ENCODE assay signal across 16 cellular contexts in genomic region chr5:133260715-133261114, GRCh38.
A peak's percentile ranks its signal among the peaks of the same experiment; 100 is the strongest.
DNase-seq lines count a peak whose midpoint lies in the region; ATAC-seq and TF ChIP-seq lines count a peak whose summit lies in the region.
"Had no signal": no experiment of that assay in that cellular context is flagged by ENCODE, and none has a peak within 500 bp of the region (broad histone marks: within the 10 kb centered on the region; RNA-seq: fewer than 3 reads in every experiment).

No MANE protein-coding gene starts in this region.

- H3K4me1 Mint-ChIP-seq in CD8-positive, alpha-beta T cell (ENCODE audit: low read depth) = peaks cover 14% of the 10 kb centered on the region
- H3K4me1 Mint-ChIP-seq in GM23338 (peaks cover 21% of the 10 kb centered on the region), T-helper 17 cell (peaks cover 16% of the 10 kb centered on the region)
- H3K4me1 Mint-ChIP-seq: immature natural killer cell had no signal

- no peaks in the 10 kb centered on the region for H3K36me3 Mint-ChIP-seq in CD8-positive, alpha-beta T cell
- H3K36me3 Mint-ChIP-seq in GM23338 (ENCODE audit: low read depth) (no peaks in the 10 kb centered on the region), T-helper 17 cell (ENCODE audit: low read depth) (peaks cover 2% of the 10 kb centered on the region)
- H3K36me3 Mint-ChIP-seq: immature natural killer cell had no signal

- H3K4me3 Mint-ChIP-seq in CD8-positive, alpha-beta T cell = no peak overlapping the region
- no peak overlapping the region for H3K4me3 Mint-ChIP-seq in GM23338
- no peak overlapping the region for H3K4me3 Mint-ChIP-seq in T-helper 17 cell
- H3K4me3 Mint-ChIP-seq: activated CD4-positive, alpha-beta memory T cell treated with anti-CD3 and anti-CD28 coated beads, Interleukin-2, amount 10 ng/mL, durations not matched to agents 7 days and 5 days; immature natural killer cell had no signal

- no peaks in the 10 kb centered on the region for H3K27me3 ChIP-seq in CD8-positive, alpha-beta T cell (ENCODE audit: insufficient read depth, low read length)
- no peaks in the 10 kb centered on the region for H3K27me3 ChIP-seq in GM23338 (ENCODE audit: insufficient read depth)
- H3K27me3 ChIP-seq: colonic mucosa, pancreas, tibial nerve had no signal

- H3K4me3 ChIP-seq in CD8-positive, alpha-beta T cell (ENCODE audit: low read depth, low read length) = no peak overlapping the region
- H3K4me3 ChIP-seq in GM23338 (no peak overlapping the region), fibroblast of villous mesenchyme (ENCODE audit: low read depth, low read length) (no peak overlapping the region)
- H3K4me3 ChIP-seq: colonic mucosa, lower lobe of right lung, pancreas, tibial nerve had no signal

- no peak for ATAC-seq in CD8-positive, alpha-beta T cell
- ATAC-seq in GM23338 (peak; percentile 25; the same call in 2 of the 3 replicates), T-helper 17 cell (no peak), GM18909 (IDR thresholded peaks at IDR 0.05; ENCODE audit: poor library complexity, unreplicated experiment) (no peak)
- ATAC-seq: lower lobe of right lung, pancreas had no signal

- H3K9me2 ChIP-seq in GM23338 (ENCODE audit: insufficient read depth) = no peaks in the 10 kb centered on the region

- H3K9me3 ChIP-seq in CD8-positive, alpha-beta T cell (ENCODE audit: low read length) = no peaks in the 10 kb centered on the region
- H3K9me3 ChIP-seq in T-helper 17 cell (ENCODE audit: control insufficient read depth, low read length, poor library complexity, severe bottlenecking) = no peaks in the 10 kb centered on the region
- H3K9me3 ChIP-seq: colonic mucosa, lower lobe of right lung, pancreas, tibial nerve had no signal

- no peaks in the 10 kb centered on the region for H3K27me3 Mint-ChIP-seq in CD8-positive, alpha-beta T cell (ENCODE audit: low read depth)
- H3K27me3 Mint-ChIP-seq in GM23338 (ENCODE audit: insufficient read depth, low read depth, poor library complexity) = peaks cover 5% of the 10 kb centered on the region
- H3K27me3 Mint-ChIP-seq in T-helper 17 cell = peaks cover 16% of the 10 kb centered on the region

- intact Hi-C loops in CD8-positive, alpha-beta T cell (cut with DNase I, micrococcal nuclease) = no loop called here
- intact Hi-C loops in posterior vena cava (cut with DNase I) = no loop called here

- no peaks in the 10 kb centered on the region for H3K36me3 ChIP-seq in CD8-positive, alpha-beta T cell (ENCODE audit: insufficient read depth, low read length)
- no peaks in the 10 kb centered on the region for H3K36me3 ChIP-seq in GM23338 (ENCODE audit: insufficient read depth)
- H3K36me3 ChIP-seq: colonic mucosa, lower lobe of right lung, pancreas, tibial nerve, WERI-Rb-1 had no signal

- H4K20me1 ChIP-seq in GM23338 (replicated peaks; ENCODE audit: insufficient read depth) = no peaks in the 10 kb centered on the region

- POLR2A ChIA-PET in CD8-positive, alpha-beta T cell (lab: Charles Lee) = no interaction called here

- H3K4me1 ChIP-seq in CD8-positive, alpha-beta T cell (ENCODE audit: insufficient read depth, low read length) = peaks cover 16% of the 10 kb centered on the region
- H3K4me1 ChIP-seq in GM23338 (ENCODE audit: insufficient read depth) = 0 out of 2 replicates have a peak, but pooled peaks cover 3% of the 10 kb centered on the region
- H3K4me1 ChIP-seq: colonic mucosa, lower lobe of right lung, tibial nerve had no signal

- DNase-seq in CD8-positive, alpha-beta T cell = no peak
- no peak for DNase-seq in GM23338 (ENCODE audit: low spot score)
- DNase-seq in T-helper 17 cell = no peak
- DNase-seq in fibroblast of villous mesenchyme (ENCODE audit: low read depth) = peak; percentile 10
- no peak for DNase-seq in posterior vena cava (ENCODE audit: low spot score)
- no peak for DNase-seq in activated gamma-delta T cell treated with Interleukin-2 at 50 U/mL for 16 hours
- DNase-seq: activated CD4-positive, alpha-beta memory T cell treated with anti-CD3 and anti-CD28 coated beads, Interleukin-2, amount 10 ng/mL, durations not matched to agents 7 days and 5 days; activated T-cell treated with anti-CD3 and anti-CD28 coated beads, Interleukin-2, amount 50 U/mL, for 48 hours; colonic mucosa; immature natural killer cell; lower lobe of right lung; NCI-H524; pancreas; WERI-Rb-1 had no signal

- peak overlapping the region; percentile 33 for H3K27ac Mint-ChIP-seq in CD8-positive, alpha-beta T cell
- no peak overlapping the region for H3K27ac Mint-ChIP-seq in GM23338
- peak overlapping the region; percentile 79 for H3K27ac Mint-ChIP-seq in T-helper 17 cell
- H3K27ac Mint-ChIP-seq: activated CD4-positive, alpha-beta memory T cell treated with anti-CD3 and anti-CD28 coated beads, Interleukin-2, amount 10 ng/mL, durations not matched to agents 7 days and 5 days; immature natural killer cell had no signal

- H3F3A ChIP-seq in GM23338 (replicated peaks; ENCODE audit: low read depth) = no peaks in the 10 kb centered on the region

- H3K79me2 ChIP-seq in GM23338 (replicated peaks; ENCODE audit: insufficient read depth) = no peaks in the 10 kb centered on the region

- CTCF ChIA-PET in CD8-positive, alpha-beta T cell (lab: Charles Lee) = interaction anchor here (2.2 kb wide), 1 partner anchor 150 kb away, joined by 10 read pairs; no protein-coding TSS in a partner anchor

- no peak overlapping the region for H3K4me2 ChIP-seq in GM23338

- TF ChIP-seq CTCF in CD8-positive, alpha-beta T cell (IDR thresholded peaks at IDR 0.05) = no peak
- TF ChIP-seq CTCF in GM23338 (conservative IDR thresholded peaks at IDR 0.05; ENCODE audit: low read depth in 2 of 2) (peak in 1 of 2 experiments; percentile 46; a peak in 2 of 4 replicates), fibroblast of villous mesenchyme (IDR thresholded peaks at IDR 0.05; ENCODE audit: insufficient read depth, low read depth, low read length) (peak; percentile 25)

- H2AFZ ChIP-seq in GM23338 = no peak overlapping the region

- no peak overlapping the region for H3K27ac ChIP-seq in CD8-positive, alpha-beta T cell (ENCODE audit: low read depth, low read length)
- no peak overlapping the region for H3K27ac ChIP-seq in GM23338 (ENCODE audit: low read depth)
- H3K27ac ChIP-seq: colonic mucosa, lower lobe of right lung, pancreas, tibial nerve, WERI-Rb-1 had no signal

- H3K9me3 Mint-ChIP-seq in CD8-positive, alpha-beta T cell = no peaks in the 10 kb centered on the region
- H3K9me3 Mint-ChIP-seq in GM23338 = no peaks in the 10 kb centered on the region; the same call in 2 of the 3 replicates
- H3K9me3 Mint-ChIP-seq: activated CD4-positive, alpha-beta memory T cell treated with anti-CD3 and anti-CD28 coated beads, Interleukin-2, amount 10 ng/mL, durations not matched to agents 7 days and 5 days; immature natural killer cell had no signal

TF ChIP-seq in GM23338, 12 proteins besides CTCF, POLR2A, EP300 and RAD21 (continues in another document):
- TF ChIP-seq JUNB (IDR thresholded peaks at IDR 0.05; ENCODE audit: unreplicated experiment) = no peak
- TF ChIP-seq, protein P1, sequence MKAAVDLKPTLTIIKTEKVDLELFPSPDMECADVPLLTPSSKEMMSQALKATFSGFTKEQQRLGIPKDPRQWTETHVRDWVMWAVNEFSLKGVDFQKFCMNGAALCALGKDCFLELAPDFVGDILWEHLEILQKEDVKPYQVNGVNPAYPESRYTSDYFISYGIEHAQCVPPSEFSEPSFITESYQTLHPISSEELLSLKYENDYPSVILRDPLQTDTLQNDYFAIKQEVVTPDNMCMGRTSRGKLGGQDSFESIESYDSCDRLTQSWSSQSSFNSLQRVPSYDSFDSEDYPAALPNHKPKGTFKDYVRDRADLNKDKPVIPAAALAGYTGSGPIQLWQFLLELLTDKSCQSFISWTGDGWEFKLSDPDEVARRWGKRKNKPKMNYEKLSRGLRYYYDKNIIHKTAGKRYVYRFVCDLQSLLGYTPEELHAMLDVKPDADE (IDR thresholded peaks at IDR 0.05) = no peak
- no peak for TF ChIP-seq CREB1 (CRISPR knock-in tag; IDR thresholded peaks at IDR 0.05; ENCODE audit: low read depth)
- TF ChIP-seq EZH2phosphoT487 (IDR thresholded peaks at IDR 0.05; ENCODE audit: unreplicated experiment) = no peak
- TF ChIP-seq POLR2AphosphoS5 (IDR thresholded peaks at IDR 0.05; ENCODE audit: low read depth) = no peak
- no peak for TF ChIP-seq ZNF114 (CRISPR knock-in tag; IDR thresholded peaks at IDR 0.05)
